33 cellular contexts compared by ENCODE assay signal in genomic region chr4:2073808-2074481, GRCh38. TPM values are rescaled to one million over a fixed set of nuclear protein-coding genes. Genes with fewer than 3 reads are reported as not detected.
DNase-seq lines count a peak whose midpoint lies in the region; ATAC-seq and TF ChIP-seq lines count a peak whose summit lies in the region.
"Had no signal": no experiment of that assay in that cellular context is flagged by ENCODE, and none has a peak within 500 bp of the region (broad histone marks: within the 10 kb centered on the region; RNA-seq: fewer than 3 reads in every experiment).

No MANE protein-coding gene starts in this region.

- H3K4me3 Mint-ChIP-seq in endodermal cell, result no peak overlapping the region
- H3K4me3 Mint-ChIP-seq: activated CD4-positive, alpha-beta memory T cell treated with anti-CD3 and anti-CD28 coated beads, Interleukin-2, amount 10 ng/mL, durations not matched to agents 7 days and 5 days; activated naive CD8-positive, alpha-beta T cell; activated T-helper 1 cell treated with anti-CD3 and anti-CD28 coated beads, Interleukin-12 subunit alpha, Interleukin-12 subunit beta, Interleukin-2, Interleukin-4 antibody, amounts not matched to agents 30 ng/mL and 10 ng/mL and 1 ng/mL, durations not matched to agents 14 hours and 24 hours and 36 hours; nephron had no signal

- no peaks in the 10 kb centered on the region for H3K27me3 Mint-ChIP-seq in endodermal cell (ENCODE audit: insufficient read depth)
- H3K27me3 Mint-ChIP-seq: activated CD4-positive, alpha-beta memory T cell treated with anti-CD3 and anti-CD28 coated beads, Interleukin-2, amount 10 ng/mL, durations not matched to agents 7 days and 5 days; activated naive CD8-positive, alpha-beta T cell had no signal

- H3K36me3 Mint-ChIP-seq in endodermal cell (ENCODE audit: low read depth), result no peaks in the 10 kb centered on the region
- H3K36me3 Mint-ChIP-seq: activated naive CD8-positive, alpha-beta T cell had no signal

- H3K9me3 ChIP-seq in heart right ventricle (no peaks in the 10 kb centered on the region), endodermal cell (ENCODE audit: control insufficient read depth, low read length) (no peaks in the 10 kb centered on the region)
- H3K9me3 ChIP-seq: BLaER1, breast epithelium, pancreas, Peyer's patch, thoracic aorta had no signal

- no peak overlapping the region for H3K27ac Mint-ChIP-seq in endodermal cell
- H3K27ac Mint-ChIP-seq: activated CD4-positive, alpha-beta memory T cell treated with anti-CD3 and anti-CD28 coated beads, Interleukin-2, amount 10 ng/mL, durations not matched to agents 7 days and 5 days; activated naive CD8-positive, alpha-beta T cell; activated T-helper 1 cell treated with anti-CD3 and anti-CD28 coated beads, Interleukin-12 subunit alpha, Interleukin-12 subunit beta, Interleukin-2, Interleukin-4 antibody, amounts not matched to agents 30 ng/mL and 10 ng/mL and 1 ng/mL, durations not matched to agents 14 hours and 24 hours and 36 hours; nephron had no signal

- TF ChIP-seq CTCF in heart right ventricle (IDR thresholded peaks at IDR 0.05), result no peak
- TF ChIP-seq CTCF in endodermal cell (conservative IDR thresholded peaks at IDR 0.05), result no peak

- H3K27me3 ChIP-seq in heart right ventricle (peaks cover 0 to 18% (median 10%) of the 10 kb centered on the region in 7 donors), endodermal cell (ENCODE audit: control insufficient read depth, insufficient read depth, low read length, poor library complexity, severe bottlenecking) (no peaks in the 10 kb centered on the region)
- H3K27me3 ChIP-seq: BLaER1, pancreas, Peyer's patch had no signal

- H3K9ac ChIP-seq in endodermal cell (ENCODE audit: extremely low read depth, low read length, poor library complexity, severe bottlenecking), result no peak overlapping the region
- H3K9ac ChIP-seq: BLaER1 had no signal

- no peaks in the 10 kb centered on the region for H3K4me1 Mint-ChIP-seq in endodermal cell
- H3K4me1 Mint-ChIP-seq: activated CD4-positive, alpha-beta memory T cell treated with anti-CD3 and anti-CD28 coated beads, Interleukin-2, amount 10 ng/mL, durations not matched to agents 7 days and 5 days had no signal

- intact Hi-C loops in cardiac septum (cut with DNase I) (no loop called here), heart right ventricle (cut with DNase I) (no loop called here)

- 78 to 84% methylated on average over 20 of the region's 20 CpGs for WGBS in heart right ventricle, 2 donors
- WGBS in endodermal cell (ENCODE audit: insufficient coverage in 1 of 2, insufficient read length in 1 of 2), 2 experiments, result 90 to 92% methylated on average over 10 to 20 of the region's 20 CpGs

- no peaks in the 10 kb centered on the region for H3K9me3 Mint-ChIP-seq in endodermal cell
- H3K9me3 Mint-ChIP-seq: activated CD4-positive, alpha-beta memory T cell treated with anti-CD3 and anti-CD28 coated beads, Interleukin-2, amount 10 ng/mL, durations not matched to agents 7 days and 5 days; activated T-helper 1 cell treated with anti-CD3 and anti-CD28 coated beads, Interleukin-12 subunit alpha, Interleukin-12 subunit beta, Interleukin-2, Interleukin-4 antibody, amounts not matched to agents 30 ng/mL and 10 ng/mL and 1 ng/mL, durations not matched to agents 14 hours and 24 hours and 36 hours; nephron had no signal

- H3K36me3 ChIP-seq in heart right ventricle (no peaks in the 10 kb centered on the region), endodermal cell (ENCODE audit: control insufficient read depth, insufficient read depth, low read length) (no peaks in the 10 kb centered on the region)
- H3K36me3 ChIP-seq: BLaER1, breast epithelium, pancreas, Peyer's patch, thoracic aorta had no signal

- DNase-seq in cardiac septum (ENCODE audit: low spot score) (peak; percentile 53), heart right ventricle (no peak), endodermal cell (peak; percentile 40), occipital lobe (lab: John Stamatoyannopoulos, UW) (peak; percentile 38), inferior parietal cortex (ENCODE audit: extremely low spot score) (no peak), NCI-H2196 (lab: John Stamatoyannopoulos, UW; ENCODE audit: unreplicated experiment) (no peak)
- DNase-seq: activated CD4-positive, alpha-beta memory T cell treated with anti-CD3 and anti-CD28 coated beads, Interleukin-2, amount 10 ng/mL, durations not matched to agents 7 days and 5 days; activated CD8-positive, alpha-beta memory T cell treated with anti-CD3 and anti-CD28 coated beads, Interleukin-2, amount 50 U/mL, for 4 hours; DMS53; foreskin melanocyte; HCEC 1CT; Kasumi-1; mammary epithelial cell; NCI-H1436; NCI-H2081; NCI-H226; NCI-H526 treated with DMSO at 0.1 percent for 48 hours; retina; SIG-M5; stimulated activated CD4-positive, alpha-beta T cell treated with anti-CD3 and anti-CD28 coated beads, Interleukin-1b, Interleukin-23, amount 100 ng/mL, for 48 hours; stimulated activated naive CD8-positive, alpha-beta T cell treated with anti-CD3 and anti-CD28 coated beads, Interleukin-15, Interleukin-2, amounts not matched to agents 100 U/mL and 50 U/mL, for 24 hours; SW 1271 had no signal

- H3K4me1 ChIP-seq in heart right ventricle (no peaks in the 10 kb centered on the region), endodermal cell (ENCODE audit: control insufficient read depth, insufficient read depth, low read length) (peaks cover 3% of the 10 kb centered on the region)
- H3K4me1 ChIP-seq: breast epithelium, Peyer's patch had no signal

- H3K27ac ChIP-seq in heart right ventricle, result no peak overlapping the region
- no peak overlapping the region for H3K27ac ChIP-seq in endodermal cell (ENCODE audit: low read depth, low read length)
- H3K27ac ChIP-seq: BLaER1, breast epithelium, coronary artery, Peyer's patch, thoracic aorta had no signal

- ATAC-seq in heart right ventricle (no peak), GM21786 (IDR thresholded peaks at IDR 0.05; ENCODE audit: unreplicated experiment) (no peak)
- ATAC-seq: pancreas; stimulated activated naive CD8-positive, alpha-beta T cell treated with anti-CD3 and anti-CD28 coated beads, Interleukin-15, Interleukin-2, amounts not matched to agents 100 U/mL and 50 U/mL, for 24 hours had no signal

- H3K4me3 ChIP-seq in heart right ventricle (no peak overlapping the region), endodermal cell (ENCODE audit: low read length) (no peak overlapping the region)
- H3K4me3 ChIP-seq: BLaER1, breast epithelium, coronary artery, pancreas, Peyer's patch, smooth muscle cell, thoracic aorta had no signal

RNA-seq across cellular contexts. Expression of gene NAT8L, which starts 14.8 kb away (rescaled TPM):
- total RNA-seq in cardiac septum (1.1 TPM), heart right ventricle (1 to 10 TPM in 1 of 10 donors, under 1 TPM in 9; 0.12 to 1.4 (median 0.43) TPM), endodermal cell (1 to 10 TPM; 5.0 to 6.4 TPM), occipital lobe (11.4 TPM)
- polyA plus RNA-seq in heart right ventricle, result under 1 TPM; 0.19 to 0.29 TPM
- polyA plus RNA-seq in endodermal cell (2013, experiment 1 of 2), result 13.4 TPM
- polyA plus RNA-seq in endodermal cell (2013, experiment 2 of 2), result 11.1 TPM
- total RNA-seq: smooth muscle cell had no signal
- polyA plus RNA-seq: smooth muscle cell had no signal

Comparison
In these comparisons a context has a peak if more than half of its experiments do, and no peak if none do; other contexts are left out.
1. DNase-seq: peak in cardiac septum (single experiment), endodermal cell (single experiment) and occipital lobe (single experiment); none in heart right ventricle (0 of 2), inferior parietal cortex (single experiment) and NCI-H2196 (single experiment).